In genomic region chr6:46653439-46653942, GRCh38 we compare ENCODE assay signal across 8 cellular contexts. TPM values are rescaled to one million over a fixed set of nuclear protein-coding genes. Genes with fewer than 3 reads are reported as not detected.
DNase-seq lines count a peak whose midpoint lies in the region; ATAC-seq and TF ChIP-seq lines count a peak whose summit lies in the region.

No MANE protein-coding gene starts in this region.

- H3K9me3 ChIP-seq in naive thymus-derived CD4-positive, alpha-beta T cell (ENCODE audit: control insufficient read depth in 2 of 3, low read length in 3 of 3): no peaks in the 10 kb centered on the region

- no peaks in the 10 kb centered on the region for H3K36me3 Mint-ChIP-seq in chondrocyte (ENCODE audit: low read depth)
- no peaks in the 10 kb centered on the region for H3K36me3 Mint-ChIP-seq in naive thymus-derived CD4-positive, alpha-beta T cell

- CTCF ChIA-PET in naive thymus-derived CD4-positive, alpha-beta T cell (lab: Charles Lee): no interaction called here

- peaks cover 0 to 15% of the 10 kb centered on the region in 2 donors for H3K27me3 ChIP-seq in naive thymus-derived CD4-positive, alpha-beta T cell (ENCODE audit: control insufficient read depth in 2 of 2, insufficient read depth in 2 of 2, low read length in 2 of 2)

- no peak for ATAC-seq in naive thymus-derived CD4-positive, alpha-beta T cell

- peak overlapping the region; percentile 97 for H3K4me3 Mint-ChIP-seq in chondrocyte (ENCODE audit: unreplicated experiment)
- peak overlapping the region; percentile 75 to 96 (median 88) for H3K4me3 Mint-ChIP-seq in naive thymus-derived CD4-positive, alpha-beta T cell

- no peaks in the 10 kb centered on the region for H3K36me3 ChIP-seq in naive thymus-derived CD4-positive, alpha-beta T cell (ENCODE audit: control insufficient read depth in 2 of 3, insufficient read depth in 3 of 3, low read length in 3 of 3)

- DNase-seq in AG09309 (ENCODE audit: low read depth): no peak
- DNase-seq in HT-29 (ENCODE audit: low spot score): peak; percentile 21
- DNase-seq in chondrocyte (ENCODE audit: low spot score): no peak
- peak in 1 of 9 donors; percentile 1 for DNase-seq in naive thymus-derived CD4-positive, alpha-beta T cell
- DNase-seq in NOMO-1 treated with dmso at 0.1 percent for 144 hours (lab: John Stamatoyannopoulos, UW; ENCODE audit: unreplicated experiment): no peak
- DNase-seq in NCI-H1694 treated with DMSO at 0.1 percent for 48 hours (lab: John Stamatoyannopoulos, UW): no peak
- DNase-seq in activated gamma-delta T cell (lab: John Stamatoyannopoulos, UW): no peak
- DNase-seq in NCI-H2029 treated with DMSO at 0.1 percent for 48 hours (lab: John Stamatoyannopoulos, UW): no peak

- H3K4me1 ChIP-seq in naive thymus-derived CD4-positive, alpha-beta T cell (ENCODE audit: control insufficient read depth in 2 of 2, insufficient read depth in 2 of 2, low read length in 2 of 2): peaks cover 4 to 9% of the 10 kb centered on the region in 2 donors

- peaks cover 9% of the 10 kb centered on the region for H3K27me3 Mint-ChIP-seq in chondrocyte (ENCODE audit: low read depth)
- H3K27me3 Mint-ChIP-seq in naive thymus-derived CD4-positive, alpha-beta T cell: peaks cover 44 to 63% (median 55%) of the 10 kb centered on the region in 5 donors

- H3K9me3 Mint-ChIP-seq in chondrocyte (ENCODE audit: low read depth): no peaks in the 10 kb centered on the region
- H3K9me3 Mint-ChIP-seq in naive thymus-derived CD4-positive, alpha-beta T cell: peaks cover 0 to 5% (median 0%) of the 10 kb centered on the region in 11 donors

- intact Hi-C loops in naive thymus-derived CD4-positive, alpha-beta T cell (cut with micrococcal nuclease): loop anchor here in 1 of 2 donors (5.0 kb wide), 1 partner anchor 654 kb away; the partner anchor contains the start of gene TNFRSF21

- H3K4me1 Mint-ChIP-seq in chondrocyte (ENCODE audit: low read depth): peaks cover 14% of the 10 kb centered on the region
- peaks cover 11 to 17% (median 14%) of the 10 kb centered on the region in 7 donors for H3K4me1 Mint-ChIP-seq in naive thymus-derived CD4-positive, alpha-beta T cell

- TF ChIP-seq CTCF in AG09309 (IDR thresholded peaks at IDR 0.05; ENCODE audit: control insufficient read depth, insufficient read depth, low read depth, low read length, missing control alignments) (no peak), chondrocyte (IDR thresholded peaks at IDR 0.05) (no peak)

- no peak overlapping the region for H3K27ac Mint-ChIP-seq in chondrocyte (ENCODE audit: unreplicated experiment)
- H3K27ac Mint-ChIP-seq in naive thymus-derived CD4-positive, alpha-beta T cell: peak overlapping the region in 1 of 9 donors; percentile 62

- peak overlapping the region; percentile 76 for H3K4me3 ChIP-seq in AG09309 (ENCODE audit: control insufficient read depth, low read depth, low read length)
- H3K4me3 ChIP-seq in naive thymus-derived CD4-positive, alpha-beta T cell (ENCODE audit: low read length): peak overlapping the region; percentile 75

- no peak overlapping the region for H3K27ac ChIP-seq in naive thymus-derived CD4-positive, alpha-beta T cell (ENCODE audit: low read depth, low read length)

- POLR2A ChIA-PET in naive thymus-derived CD4-positive, alpha-beta T cell (lab: Charles Lee): no interaction called here

RNA-seq across cellular contexts. Expression of gene SLC25A27, which starts 0.7 kb away (rescaled TPM):
- total RNA-seq in HT-29 (2014; rRNA removed; shearing (Covaris generic)): 4.6 and 5.8 TPM in 2 replicates
- 5.7 to 6.8 TPM (median 6.5 TPM) in 3 replicates for total RNA-seq in chondrocyte
- total RNA-seq in naive thymus-derived CD4-positive, alpha-beta T cell: 1 to 10 TPM in 3 of 5 experiments, under 1 TPM in 1, not detected in 1; 0.50 to 5.7 (median 2.6) TPM
- polyA plus RNA-seq in naive thymus-derived CD4-positive, alpha-beta T cell: under 1 TPM in 1 of 2 donors, not detected in 1; 0.48 TPM

RNA-seq across cellular contexts. Expression of gene CYP39A1, which starts 0.9 kb away (rescaled TPM):
- 0.94 and 1.3 TPM in 2 replicates for total RNA-seq in HT-29 (2014; rRNA removed; shearing (Covaris generic))
- 0.31 to 0.62 TPM in 2 of 3 replicates, not detected in the other for total RNA-seq in chondrocyte
- not detected for total RNA-seq in naive thymus-derived CD4-positive, alpha-beta T cell
- not detected for polyA plus RNA-seq in naive thymus-derived CD4-positive, alpha-beta T cell

RNA-seq across cellular contexts. Expression of gene TDRD6, which starts 34.2 kb away (rescaled TPM):
- total RNA-seq in HT-29 (2014; rRNA removed; shearing (Covaris generic)): not detected in 2 replicates
- 0.07 to 0.29 TPM (median 0.13 TPM) in 3 replicates for total RNA-seq in chondrocyte
- under 1 TPM in 2 of 5 experiments, not detected in 3; 0.03 to 0.11 TPM for total RNA-seq in naive thymus-derived CD4-positive, alpha-beta T cell
- not detected for polyA plus RNA-seq in naive thymus-derived CD4-positive, alpha-beta T cell
